Comparison of ENCODE assay signal across 16 cellular contexts in the genomic region with DNA sequence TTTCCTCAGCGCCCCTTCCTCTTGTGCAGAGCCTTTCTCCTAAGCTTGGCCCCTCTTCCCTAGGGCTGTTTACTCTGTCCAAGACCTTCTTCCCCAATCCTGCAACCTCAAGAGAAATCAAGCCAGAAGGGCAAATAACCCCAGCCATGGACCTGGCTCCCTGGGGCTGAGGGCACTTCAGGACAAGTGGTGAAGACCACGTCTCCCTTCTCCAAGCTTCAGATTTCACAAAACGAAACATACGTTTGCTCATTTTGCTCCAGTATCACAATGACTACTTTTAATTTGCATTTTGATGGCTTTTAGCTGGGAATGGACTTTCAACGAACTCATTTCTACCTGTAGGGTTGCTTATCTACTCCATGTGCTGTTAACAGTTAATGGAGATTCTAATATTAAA.
DNase-seq lines count a peak whose midpoint lies in the region; ATAC-seq, FAIRE-seq and TF ChIP-seq lines count a peak whose summit lies in the region.
"Had no signal": no experiment of that assay in that cellular context is flagged by ENCODE, and none has a peak within 500 bp of the region (broad histone marks: within the 10 kb centered on the region; RNA-seq: fewer than 3 reads in every experiment).

No MANE protein-coding gene starts in this region.

- H3K27me3 Mint-ChIP-seq in H9 (ENCODE audit: low read depth) (no peaks in the 10 kb centered on the region), osteocyte (ENCODE audit: unreplicated experiment) (no peaks in the 10 kb centered on the region)
- H3K27me3 Mint-ChIP-seq: CD4-positive, CD25-positive, alpha-beta regulatory T cell had no signal

- H3K56ac ChIP-seq in H9 (ENCODE audit: insufficient read length, low read depth, low read length) = no peak overlapping the region

- no peak overlapping the region for H2BK20ac ChIP-seq in H9 (ENCODE audit: low read depth, low read length, poor library complexity, severe bottlenecking)

- no peak overlapping the region for H3K14ac ChIP-seq in H9 (ENCODE audit: insufficient read depth, low read length)

- H2AK5ac ChIP-seq in H9 (ENCODE audit: insufficient read length, low read length) = no peak overlapping the region

- DNase-seq in activated CD8-positive, alpha-beta memory T cell treated with anti-CD3 and anti-CD28 coated beads for 24 hours = peak; percentile 43
- no peak for DNase-seq in activated CD8-positive, alpha-beta memory T cell treated with anti-CD3 and anti-CD28 coated beads, Interleukin-2, amount 50 U/mL, for 48 hours
- DNase-seq in H9 = peak; percentile 6
- DNase-seq in GM12878 (ENCODE audit: low read depth, low spot score) = no peak
- DNase-seq in osteocyte (ENCODE audit: extremely low spot score, unreplicated experiment) = peak; percentile 40
- no peak for DNase-seq in stimulated activated CD4-positive, alpha-beta T cell treated with anti-CD3 and anti-CD28 coated beads, Interleukin-2, amount 100 ng/mL, for 24 hours
- no peak for DNase-seq in G401 (ENCODE audit: low spot score)
- no peak for DNase-seq in T-helper 2 cell
- DNase-seq: 8988T; AML-193; CD4-positive, CD25-positive, alpha-beta regulatory T cell; DMS53; H7; IMR-90 had no signal

- no peak for FAIRE-seq in GM12878 (lab: Jason Lieb, UNC)

- no peak overlapping the region for H3K4ac ChIP-seq in H9 (ENCODE audit: low read depth, low read length)

- H4K91ac ChIP-seq in H9 (ENCODE audit: insufficient read length, low read depth, low read length) = no peak overlapping the region

- TF ChIP-seq POLR2A in GM12878 (IDR thresholded peaks at IDR 0.05; ENCODE audit: low read depth, low read length) = no peak

- POLR2A ChIA-PET in GM12878 (lab: Charles Lee) = interaction anchor here (0.7 to 1.3 kb wide), 3 partner anchors 9 to 543 kb away, joined by 3 to 6 read pairs (median 5); no protein-coding TSS in a partner anchor

- no CpG with 5 or more reads among the region's 5 CpGs for WGBS in H9 (ENCODE audit: extremely low coverage, insufficient read length, low lambda C conversion rate)
- 5% methylated on average over 5 of the region's 5 CpGs for WGBS in GM12878 (ENCODE audit: insufficient coverage, insufficient replicate concordance, low lambda C conversion rate, missing lambda C conversion rate)

- H2BK15ac ChIP-seq in H9 (ENCODE audit: low read depth, low read length) = no peak overlapping the region

- no peak overlapping the region for H2BK12ac ChIP-seq in H9 (ENCODE audit: insufficient read length, low read depth, low read length)

- in situ Hi-C loops in GM12878 (cut with MboI) = no loop called here
- in situ Hi-C loops in G401 (cut with HindIII; ENCODE audit: low sequenced_read_pairs) = no loop called here

- H3K4me1 Mint-ChIP-seq in H9 (peaks cover 13 to 23% of the 10 kb centered on the region in 2 experiments), osteocyte (ENCODE audit: unreplicated experiment) (peaks cover 16% of the 10 kb centered on the region)

- no peak for TF ChIP-seq EP300 in GM12878 (IDR thresholded peaks at IDR 0.05; ENCODE audit: borderline replicate concordance in 1 of 2, control insufficient read depth in 1 of 2, low read depth in 2 of 2, low read length in 2 of 2)

- H3K27ac ChIP-seq in H9 (ENCODE audit: insufficient read length, low read depth, low read length) (no peak overlapping the region), GM12878 (ENCODE audit: control insufficient read depth, insufficient read depth) (no peak overlapping the region)
- H3K27ac ChIP-seq: BLaER1 treated with 17β-estradiol and CSF1 and Interleukin-3, amounts not matched to agents 10 nM and 100 nM had no signal

- no peaks in the 10 kb centered on the region for H3K79me2 ChIP-seq in H9 (ENCODE audit: insufficient read depth, low read length)
- H3K79me2 ChIP-seq in GM12878 (ENCODE audit: control insufficient read depth, insufficient read depth, low read length) = no peaks in the 10 kb centered on the region

- intact Hi-C loops in GM12878 (cut with micrococcal nuclease; ENCODE audit: unreplicated experiment) = no loop called here

- RAD21 ChIA-PET in GM12878 (lab: Charles Lee; ENCODE audit: unreplicated experiment) = interaction anchor here (1.8 to 2.5 kb wide), 2 partner anchors 10 to 15 kb away, joined by 4 to 17 read pairs; no protein-coding TSS in a partner anchor

- H3K79me1 ChIP-seq in H9 (ENCODE audit: insufficient read depth, low read depth, low read length, poor library complexity, severe bottlenecking) = no peaks in the 10 kb centered on the region

- CTCF ChIA-PET in GM12878 (lab: Yijun Ruan, JAX) = interaction anchor here (0.5 to 2.2 kb wide), 9 partner anchors 8 to 791 kb away, joined by 3 to 9 read pairs (median 4); no protein-coding TSS in a partner anchor

- H3K9ac ChIP-seq in H9 (ENCODE audit: extremely low read depth, insufficient read length, low read length) = no peak overlapping the region
- no peak overlapping the region for H3K9ac ChIP-seq in GM12878 (ENCODE audit: control insufficient read depth, insufficient read depth, low read length)
- H3K9ac ChIP-seq: BLaER1 treated with 17β-estradiol and CSF1 and Interleukin-3, amounts not matched to agents 10 nM and 100 nM had no signal

- no peak overlapping the region for H3K4me3 ChIP-seq in GM12878
- H3K4me3 ChIP-seq: BLaER1 treated with 17β-estradiol and CSF1 and Interleukin-3, amounts not matched to agents 10 nM and 100 nM; GM23338 had no signal

- H3T11ph ChIP-seq in H9 (ENCODE audit: low read length) = no peak overlapping the region

- H3K36me3 Mint-ChIP-seq in H9 (ENCODE audit: insufficient read depth in 1 of 3, low read depth in 3 of 3) (peaks cover 0 to 5% (median 0%) of the 10 kb centered on the region in 3 experiments; a peak in 2 of 7 replicates), osteocyte (ENCODE audit: unreplicated experiment) (peaks cover 48% of the 10 kb centered on the region)

- SMC1A ChIA-PET in GM12878 (lab: Charles Lee; ENCODE audit: uncharacterized antibody, unreplicated experiment) = interaction anchor here (0.9 to 3.4 kb wide), 8 partner anchors 9 to 127 kb away, joined by 3 to 32 read pairs (median 4); no protein-coding TSS in a partner anchor

- no peak overlapping the region for H3K18ac ChIP-seq in H9 (ENCODE audit: insufficient read length, low read depth, low read length)

- H3K9me3 Mint-ChIP-seq in H9 = no peaks in the 10 kb centered on the region
- peaks cover 7% of the 10 kb centered on the region for H3K9me3 Mint-ChIP-seq in osteocyte (ENCODE audit: unreplicated experiment)
- H3K9me3 Mint-ChIP-seq: GM23338 had no signal

- peak; percentile 26; the same call in 2 of the 3 replicates for ATAC-seq in GM12878
- ATAC-seq: GM23338 had no signal

- H2AFZ ChIP-seq in H9 (ENCODE audit: low read length) (no peak overlapping the region), GM12878 (ENCODE audit: control insufficient read depth, low read depth, low read length) (no peak overlapping the region)
- H2AFZ ChIP-seq: GM23338 had no signal

- H3K4me2 ChIP-seq in H9 (ENCODE audit: insufficient read depth, insufficient read length, low read length) = no peak overlapping the region
- no peak overlapping the region for H3K4me2 ChIP-seq in GM12878 (ENCODE audit: control insufficient read depth, insufficient read depth)
- H3K4me2 ChIP-seq: BLaER1 treated with 17β-estradiol and CSF1 and Interleukin-3, amounts not matched to agents 10 nM and 100 nM; GM23338 had no signal

- no peaks in the 10 kb centered on the region for H3K23me2 ChIP-seq in H9 (ENCODE audit: insufficient read length, low read depth, low read length, poor library complexity, severe bottlenecking)

- H3K4me3 Mint-ChIP-seq in H9 (no peak overlapping the region), osteocyte (ENCODE audit: unreplicated experiment) (no peak overlapping the region)
- H3K4me3 Mint-ChIP-seq: CD4-positive, CD25-positive, alpha-beta regulatory T cell; GM23338 had no signal

- H4K20me1 ChIP-seq in H9 (ENCODE audit: control insufficient read depth, insufficient read depth, insufficient read length) = no peaks in the 10 kb centered on the region
- no peaks in the 10 kb centered on the region for H4K20me1 ChIP-seq in GM12878 (ENCODE audit: control insufficient read depth, insufficient read depth)

- H3K27ac Mint-ChIP-seq in H9 (peak overlapping the region in 1 of 3 experiments; percentile 50; a peak in 2 of 7 replicates), osteocyte (ENCODE audit: unreplicated experiment) (peak overlapping the region; percentile 31)
- H3K27ac Mint-ChIP-seq: CD4-positive, CD25-positive, alpha-beta regulatory T cell; GM23338 had no signal

- no peak overlapping the region for H4K8ac ChIP-seq in H9 (replicated peaks; ENCODE audit: insufficient read length, low read depth, low read length)

- H3K23ac ChIP-seq in H9 (ENCODE audit: insufficient read length, low read depth, low read length) = no peak overlapping the region

- H3K4me1 ChIP-seq in H9 (ENCODE audit: insufficient read depth, low read length) (peaks cover 7% of the 10 kb centered on the region; the same call in 1 of the 2 replicates), GM12878 (ENCODE audit: control insufficient read depth, insufficient read depth, low read length) (peaks cover 4% of the 10 kb centered on the region; the same call in 1 of the 2 replicates)

- no peaks in the 10 kb centered on the region for H3K36me3 ChIP-seq in GM12878 (ENCODE audit: control insufficient read depth in 2 of 2, insufficient read depth in 2 of 2, low read length in 1 of 2)

- no peak overlapping the region for H2BK5ac ChIP-seq in H9 (ENCODE audit: insufficient read length, low read length)

- H2BK120ac ChIP-seq in H9 (ENCODE audit: low read depth, low read length, poor library complexity, severe bottlenecking) = no peak overlapping the region

- H4K5ac ChIP-seq in H9 (ENCODE audit: insufficient read length, low read depth, low read length) = no peak overlapping the region

- H3K9me3 ChIP-seq in H9 (ENCODE audit: control insufficient read depth, low read depth, low read length) = no peaks in the 10 kb centered on the region
- peaks cover 9% of the 10 kb centered on the region; the same call in 2 of the 3 replicates for H3K9me3 ChIP-seq in GM12878 (replicated peaks; ENCODE audit: control insufficient read depth, insufficient read depth, low read length)

- TF ChIP-seq RAD21 in GM12878 (IDR thresholded peaks at IDR 0.05; ENCODE audit: insufficient read depth, low read depth, low read length) = no peak

- TF ChIP-seq CTCF in H9 (conservative IDR thresholded peaks at IDR 0.05) (no peak), GM12878 (IDR thresholded peaks at IDR 0.05 in 2 of 3, conservative IDR thresholded peaks at IDR 0.05 in 1 of 3; ENCODE audit: control insufficient read depth in 2 of 3, extremely low read depth in 1 of 3, insufficient read depth in 1 of 3, low read depth in 3 of 3, low read length in 3 of 3) (no peak), osteocyte (IDR thresholded peaks at IDR 0.05) (no peak)

- BruUV-seq in GM12878 (replicated peaks; lab: Mats Ljungman, UMichigan) = no TSS peak

- no peaks in the 10 kb centered on the region; the same call in 1 of the 2 replicates for H3K27me3 ChIP-seq in H9 (ENCODE audit: insufficient read depth, low read length)
- H3K27me3 ChIP-seq in GM12878 (replicated peaks in 1 of 2; ENCODE audit: control insufficient read depth in 2 of 2, insufficient read depth in 2 of 2, low read length in 1 of 2) = no peaks in the 10 kb centered on the region
- H3K27me3 ChIP-seq: BLaER1 treated with 17β-estradiol and CSF1 and Interleukin-3, amounts not matched to agents 10 nM and 100 nM had no signal

TF ChIP-seq in GM12878, 131 proteins besides CTCF, POLR2A, EP300 and RAD21 (continues in another document):
- no peak for TF ChIP-seq MYB (IDR thresholded peaks at IDR 0.05; ENCODE audit: borderline replicate concordance, low read depth, low read length)

Comparison
In these comparisons a context has a peak if more than half of its experiments do, and no peak if none do; other contexts are left out.
1. DNase-seq: peak in activated CD8-positive, alpha-beta memory T cell treated with anti-CD3 and anti-CD28 coated beads for 24 hours (single experiment), H9 (single experiment) and osteocyte (single experiment); none in activated CD8-positive, alpha-beta memory T cell treated with anti-CD3 and anti-CD28 coated beads, Interleukin-2, amount 50 U/mL, for 48 hours (single experiment), GM12878 (single experiment), stimulated activated CD4-positive, alpha-beta T cell treated with anti-CD3 and anti-CD28 coated beads, Interleukin-2, amount 100 ng/mL, for 24 hours (0 of 2), G401 (single experiment) and T-helper 2 cell (0 of 5).